In the genomic region with DNA sequence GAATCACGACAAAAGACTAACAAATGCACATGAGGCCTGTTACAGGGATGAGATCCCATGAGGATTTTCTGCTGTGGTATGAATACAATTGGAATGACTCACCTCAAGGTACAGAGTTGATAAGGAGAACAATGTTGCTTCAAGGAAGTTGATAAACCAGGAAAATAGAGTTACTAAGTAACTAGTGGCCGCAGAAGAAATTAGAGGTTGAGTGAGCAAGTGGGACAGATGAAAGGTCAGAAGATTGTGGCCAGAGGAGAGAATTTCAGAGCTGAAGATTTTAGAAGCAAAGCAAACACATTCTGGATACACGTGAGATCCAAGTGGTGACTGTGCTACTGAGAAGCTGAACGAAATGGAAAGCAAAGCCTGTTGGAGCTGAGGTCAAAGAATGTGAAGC, we compare ENCODE assay signal across 1 cellular context.
TF ChIP-seq lines count a peak whose summit lies in the region.

No MANE protein-coding gene starts in this region.

TF ChIP-seq in IMR-90, 13 proteins besides CTCF, POLR2A, EP300 and RAD21 (continued from another document):
- TF ChIP-seq, protein P1, sequence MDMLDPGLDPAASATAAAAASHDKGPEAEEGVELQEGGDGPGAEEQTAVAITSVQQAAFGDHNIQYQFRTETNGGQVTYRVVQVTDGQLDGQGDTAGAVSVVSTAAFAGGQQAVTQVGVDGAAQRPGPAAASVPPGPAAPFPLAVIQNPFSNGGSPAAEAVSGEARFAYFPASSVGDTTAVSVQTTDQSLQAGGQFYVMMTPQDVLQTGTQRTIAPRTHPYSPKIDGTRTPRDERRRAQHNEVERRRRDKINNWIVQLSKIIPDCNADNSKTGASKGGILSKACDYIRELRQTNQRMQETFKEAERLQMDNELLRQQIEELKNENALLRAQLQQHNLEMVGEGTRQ (IDR thresholded peaks at IDR 0.05; ENCODE audit: low read depth, low read length), result no peak
- TF ChIP-seq MXI1 (IDR thresholded peaks at IDR 0.05; ENCODE audit: borderline replicate concordance, low read depth, low read length) (no peak), MAZ (IDR thresholded peaks at IDR 0.05; ENCODE audit: borderline replicate concordance, low read depth, low read length) (no peak)
TF ChIP-seq in IMR-90: peak in this region for 0.
